1 cellular context compared by ENCODE assay signal in genomic region chr17:550041-550398, GRCh38.
TF ChIP-seq lines count a peak whose summit lies in the region.

No MANE protein-coding gene starts in this region.

TF ChIP-seq in H1, 55 proteins besides CTCF, POLR2A, EP300 and RAD21 (continued from another document):
- TF ChIP-seq KDM5A (IDR thresholded peaks at IDR 0.05; ENCODE audit: low read length) (no peak), USF2 (IDR thresholded peaks at IDR 0.05; ENCODE audit: low read length) (no peak), PHF8 (conservative IDR thresholded peaks at IDR 0.05; ENCODE audit: low read depth, low read length) (no peak), CHD7 (IDR thresholded peaks at IDR 0.05; ENCODE audit: insufficient replicate concordance, low read length) (no peak), MAX (IDR thresholded peaks at IDR 0.05) (no peak), TCF12 (IDR thresholded peaks at IDR 0.05; ENCODE audit: low read depth, low read length) (no peak), RBBP5 (IDR thresholded peaks at IDR 0.05; ENCODE audit: borderline replicate concordance, low read depth, low read length) (no peak), CBX8 (IDR thresholded peaks at IDR 0.05; ENCODE audit: borderline replicate concordance, low read depth, low read length) (no peak), BACH1 (IDR thresholded peaks at IDR 0.05; ENCODE audit: low read length) (no peak), HDAC2 (IDR thresholded peaks at IDR 0.05; ENCODE audit: borderline replicate concordance in 1 of 2, low read depth in 2 of 2, low read length in 2 of 2) (no peak)
- TF ChIP-seq, protein P1, sequence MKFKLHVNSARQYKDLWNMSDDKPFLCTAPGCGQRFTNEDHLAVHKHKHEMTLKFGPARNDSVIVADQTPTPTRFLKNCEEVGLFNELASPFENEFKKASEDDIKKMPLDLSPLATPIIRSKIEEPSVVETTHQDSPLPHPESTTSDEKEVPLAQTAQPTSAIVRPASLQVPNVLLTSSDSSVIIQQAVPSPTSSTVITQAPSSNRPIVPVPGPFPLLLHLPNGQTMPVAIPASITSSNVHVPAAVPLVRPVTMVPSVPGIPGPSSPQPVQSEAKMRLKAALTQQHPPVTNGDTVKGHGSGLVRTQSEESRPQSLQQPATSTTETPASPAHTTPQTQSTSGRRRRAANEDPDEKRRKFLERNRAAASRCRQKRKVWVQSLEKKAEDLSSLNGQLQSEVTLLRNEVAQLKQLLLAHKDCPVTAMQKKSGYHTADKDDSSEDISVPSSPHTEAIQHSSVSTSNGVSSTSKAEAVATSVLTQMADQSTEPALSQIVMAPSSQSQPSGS (IDR thresholded peaks at IDR 0.05; ENCODE audit: low read length): no peak
